ENCODE assay signal across 9 cellular contexts in the genomic region with DNA sequence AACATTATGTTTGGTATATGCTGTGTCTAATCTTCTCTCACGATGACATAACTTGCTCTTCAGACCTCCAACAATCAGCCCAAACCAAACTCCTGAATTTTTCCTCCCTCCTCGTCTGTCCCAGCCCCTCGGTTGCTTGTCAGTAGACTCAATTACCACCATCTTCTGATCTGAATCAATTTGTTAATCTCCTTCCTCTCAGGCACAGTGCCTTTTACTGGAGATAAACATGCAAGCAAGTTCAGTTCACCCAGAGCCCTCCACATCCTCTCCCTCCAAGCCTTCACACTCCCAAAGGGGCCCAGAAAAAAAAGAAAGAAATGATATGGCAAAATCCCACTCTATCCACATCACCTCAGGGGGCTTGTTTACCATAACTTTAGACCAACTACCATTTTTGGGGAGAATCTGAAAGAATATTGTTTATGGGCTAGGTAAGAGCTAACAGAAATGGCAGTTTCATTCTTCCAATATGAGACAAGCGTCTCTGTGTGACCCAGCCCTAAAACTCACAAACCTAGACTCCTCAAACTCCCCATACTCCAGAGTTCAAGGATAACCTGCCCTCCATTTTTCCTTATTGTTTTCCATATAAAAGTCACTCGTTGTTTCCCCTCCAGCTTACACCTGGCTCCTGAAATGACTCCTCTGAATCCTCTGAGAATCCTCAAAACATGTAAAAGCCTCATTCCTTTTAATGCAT. TPM values are rescaled to one million over a fixed set of nuclear protein-coding genes. Genes with fewer than 3 reads are reported as not detected.
DNase-seq lines count a peak whose midpoint lies in the region; ATAC-seq and TF ChIP-seq lines count a peak whose summit lies in the region.
"Had no signal": no experiment of that assay in that cellular context is flagged by ENCODE, and none has a peak within 500 bp of the region (broad histone marks: within the 10 kb centered on the region; RNA-seq: fewer than 3 reads in every experiment).

No MANE protein-coding gene starts in this region.

- H3K27ac Mint-ChIP-seq in CD4-positive, CD25-positive, alpha-beta regulatory T cell: peak overlapping the region; percentile 89 to 95 (median 94)
- H3K27ac Mint-ChIP-seq in neural progenitor cell: no peak overlapping the region

- no peaks in the 10 kb centered on the region for H3K36me3 Mint-ChIP-seq in CD4-positive, CD25-positive, alpha-beta regulatory T cell
- no peaks in the 10 kb centered on the region for H3K36me3 Mint-ChIP-seq in neural progenitor cell

- peaks cover 35% of the 10 kb centered on the region for H3K79me2 ChIP-seq in OCI-LY3 (ENCODE audit: low read length)
- H3K79me2 ChIP-seq in neural progenitor cell (ENCODE audit: low read depth): peaks cover 55% of the 10 kb centered on the region

- H3K4me3 Mint-ChIP-seq in CD4-positive, CD25-positive, alpha-beta regulatory T cell: peak overlapping the region; percentile 93 to 99 (median 96)
- peak overlapping the region; percentile 90 for H3K4me3 Mint-ChIP-seq in neural progenitor cell

- H3K9ac ChIP-seq in OCI-LY3 (ENCODE audit: low read length) (peak overlapping the region; percentile 78), neural progenitor cell (no peak overlapping the region)

- peaks cover 17 to 46% (median 28%) of the 10 kb centered on the region in 4 donors for H3K4me1 Mint-ChIP-seq in CD4-positive, CD25-positive, alpha-beta regulatory T cell
- H3K4me1 Mint-ChIP-seq in neural progenitor cell: peaks cover 42% of the 10 kb centered on the region

- no peaks in the 10 kb centered on the region for H3K27me3 ChIP-seq in CD4-positive, CD25-positive, alpha-beta regulatory T cell (ENCODE audit: control insufficient read depth, insufficient read depth, low read length)
- peaks cover 12% of the 10 kb centered on the region for H3K27me3 ChIP-seq in OCI-LY3 (ENCODE audit: low read depth, low read length)
- no peaks in the 10 kb centered on the region for H3K27me3 ChIP-seq in effector memory CD4-positive, alpha-beta T cell (replicated peaks; ENCODE audit: control insufficient read depth, insufficient read depth, low read length, poor library complexity, severe bottlenecking)
- peaks cover 9% of the 10 kb centered on the region for H3K27me3 ChIP-seq in neural progenitor cell

- TF ChIP-seq CTCF in OCI-LY3 (IDR thresholded peaks at IDR 0.05; ENCODE audit: low read depth, low read length) (no peak), neural progenitor cell (IDR thresholded peaks at IDR 0.05) (no peak), mucosa of descending colon (IDR thresholded peaks at IDR 0.05) (no peak)

- H3K4me2 ChIP-seq in OCI-LY3 (ENCODE audit: low read length): peak overlapping the region; percentile 87
- H3K4me2 ChIP-seq in neural progenitor cell: peak overlapping the region; percentile 88

- H3K9me3 ChIP-seq in CD4-positive, CD25-positive, alpha-beta regulatory T cell (ENCODE audit: control insufficient read depth in 2 of 2, low read length in 2 of 2): no peaks in the 10 kb centered on the region
- H3K9me3 ChIP-seq in OCI-LY3 (ENCODE audit: insufficient read depth, low read length): no peaks in the 10 kb centered on the region
- H3K9me3 ChIP-seq in effector memory CD4-positive, alpha-beta T cell (ENCODE audit: control insufficient read depth, low read length): no peaks in the 10 kb centered on the region
- no peaks in the 10 kb centered on the region for H3K9me3 ChIP-seq in neural progenitor cell (ENCODE audit: low read depth)
- H3K9me3 ChIP-seq in mucosa of descending colon: no peaks in the 10 kb centered on the region

- peak in 1 of 3 donors; percentile 24 for DNase-seq in CD4-positive, CD25-positive, alpha-beta regulatory T cell
- DNase-seq in effector memory CD4-positive, alpha-beta T cell: no peak
- DNase-seq in neural progenitor cell (ENCODE audit: low spot score) (no peak), mucosa of descending colon (no peak), NCI-H2081 treated with DMSO at 0.1 percent for 48 hours (lab: John Stamatoyannopoulos, UW) (no peak)
- DNase-seq: NCI-H524 treated with DMSO at 0.1 percent for 48 hours had no signal

- no peaks in the 10 kb centered on the region for H3K36me3 ChIP-seq in CD4-positive, CD25-positive, alpha-beta regulatory T cell (ENCODE audit: control insufficient read depth, insufficient read depth, low read length)
- H3K36me3 ChIP-seq in OCI-LY3 (replicated peaks; ENCODE audit: low read depth, low read length) (no peaks in the 10 kb centered on the region), neural progenitor cell (no peaks in the 10 kb centered on the region), mucosa of descending colon (ENCODE audit: low read depth) (no peaks in the 10 kb centered on the region)
- no peaks in the 10 kb centered on the region for H3K36me3 ChIP-seq in effector memory CD4-positive, alpha-beta T cell (ENCODE audit: control insufficient read depth, insufficient read depth, low read length)

- ATAC-seq in CD4-positive, CD25-positive, alpha-beta regulatory T cell (ENCODE audit: low read depth in 2 of 2): no peak
- ATAC-seq in GM18520 (IDR thresholded peaks at IDR 0.05; ENCODE audit: unreplicated experiment) (no peak), mucosa of descending colon (no peak), GM19452 (IDR thresholded peaks at IDR 0.05; ENCODE audit: unreplicated experiment) (no peak)

- H3K9me3 Mint-ChIP-seq in CD4-positive, CD25-positive, alpha-beta regulatory T cell: no peaks in the 10 kb centered on the region
- H3K9me3 Mint-ChIP-seq in neural progenitor cell: no peaks in the 10 kb centered on the region

- H4K20me1 ChIP-seq in OCI-LY3 (ENCODE audit: insufficient read depth, low read length): peaks cover 2% of the 10 kb centered on the region; the same call in 1 of the 2 replicates
- peaks cover 48% of the 10 kb centered on the region for H4K20me1 ChIP-seq in neural progenitor cell (ENCODE audit: low read depth)

- intact Hi-C loops in mucosa of descending colon (cut with DNase I, micrococcal nuclease): loop anchor here in 1 of 2 donors (5.0 kb wide), 1 partner anchor 114 kb away; no protein-coding TSS in a partner anchor

- peaks cover 21% of the 10 kb centered on the region for H3K4me1 ChIP-seq in CD4-positive, CD25-positive, alpha-beta regulatory T cell (ENCODE audit: control insufficient read depth, insufficient read depth, low read length, poor library complexity, severe bottlenecking)
- peaks cover 19% of the 10 kb centered on the region for H3K4me1 ChIP-seq in OCI-LY3 (ENCODE audit: low read length)
- peaks cover 18% of the 10 kb centered on the region for H3K4me1 ChIP-seq in effector memory CD4-positive, alpha-beta T cell (ENCODE audit: control insufficient read depth, insufficient read depth, low read length, poor library complexity, severe bottlenecking)
- peaks cover 19% of the 10 kb centered on the region for H3K4me1 ChIP-seq in neural progenitor cell
- peaks cover 29% of the 10 kb centered on the region for H3K4me1 ChIP-seq in mucosa of descending colon (ENCODE audit: low read depth)

- peaks cover 21% of the 10 kb centered on the region for H3F3A ChIP-seq in neural progenitor cell (ENCODE audit: low read depth)

- H3K4me3 ChIP-seq in CD4-positive, CD25-positive, alpha-beta regulatory T cell (ENCODE audit: low read depth, low read length): peak overlapping the region; percentile 80
- H3K4me3 ChIP-seq in OCI-LY3 (ENCODE audit: low read length): peak overlapping the region; percentile 95
- H3K4me3 ChIP-seq in effector memory CD4-positive, alpha-beta T cell (ENCODE audit: insufficient read depth, low read depth, low read length, poor library complexity, severe bottlenecking): peak overlapping the region; percentile 90
- H3K4me3 ChIP-seq in neural progenitor cell: peak overlapping the region; percentile 90
- no peak overlapping the region for H3K4me3 ChIP-seq in mucosa of descending colon

- H3K27me3 Mint-ChIP-seq in CD4-positive, CD25-positive, alpha-beta regulatory T cell: peaks cover 35% of the 10 kb centered on the region
- peaks cover 5% of the 10 kb centered on the region for H3K27me3 Mint-ChIP-seq in neural progenitor cell (ENCODE audit: insufficient read depth, low read depth)

- no peak overlapping the region for H2AFZ ChIP-seq in OCI-LY3 (ENCODE audit: low read depth, low read length)
- H2AFZ ChIP-seq in neural progenitor cell (replicated peaks): no peak overlapping the region

- peak overlapping the region; percentile 79 for H3K27ac ChIP-seq in CD4-positive, CD25-positive, alpha-beta regulatory T cell (ENCODE audit: insufficient read depth, low read length, poor library complexity, severe bottlenecking)
- H3K27ac ChIP-seq in OCI-LY3 (ENCODE audit: low read length) (no peak overlapping the region), neural progenitor cell (no peak overlapping the region)
- peak overlapping the region; percentile 80 for H3K27ac ChIP-seq in effector memory CD4-positive, alpha-beta T cell (ENCODE audit: insufficient read depth, low read length, poor library complexity, severe bottlenecking)

RNA-seq across cellular contexts. Expression of a gene that starts 1.5 kb away (rescaled TPM):
- 9.3 TPM for total RNA-seq in CD4-positive, CD25-positive, alpha-beta regulatory T cell
- polyA plus RNA-seq in CD4-positive, CD25-positive, alpha-beta regulatory T cell: 1 to 10 TPM; 6.0 to 6.8 (median 6.1) TPM
- total RNA-seq in neural progenitor cell (ENCODE audit: low replicate concordance): 10.6 and 11.7 TPM in 2 replicates
- total RNA-seq in mucosa of descending colon: 10 to 100 TPM; 27.5 to 38.5 (median 30.2) TPM

Comparison
In these comparisons a context has a peak if more than half of its experiments do, and no peak if none do; other contexts are left out.
1. H3K27ac ChIP-seq: peak in CD4-positive, CD25-positive, alpha-beta regulatory T cell (single experiment) and effector memory CD4-positive, alpha-beta T cell (single experiment); none in OCI-LY3 (single experiment) and neural progenitor cell (single experiment).